Comparison of ENCODE assay signal across 8 cellular contexts in genomic region chr22:50030315-50031188, GRCh38. TPM values are rescaled to one million over a fixed set of nuclear protein-coding genes. Genes with fewer than 3 reads are reported as not detected.
DNase-seq lines count a peak whose midpoint lies in the region; ATAC-seq and TF ChIP-seq lines count a peak whose summit lies in the region.

No MANE protein-coding gene starts in this region.

- H3K9me3 ChIP-seq in lung (ENCODE audit: control insufficient read depth in 2 of 2, insufficient read depth in 1 of 2, low read length in 1 of 2): peaks cover 0 to 6% of the 10 kb centered on the region in 2 donors

- no peak overlapping the region for H3K27ac Mint-ChIP-seq in HFFc6
- H3K27ac Mint-ChIP-seq in activated CD8-positive, alpha-beta T cell treated with anti-CD3 and anti-CD28 coated beads, Interleukin-2, amount 10 ng/mL, durations not matched to agents 7 days and 5 days: no peak overlapping the region

- H3K36me3 ChIP-seq in lung (ENCODE audit: control insufficient read depth in 2 of 2, insufficient read depth in 2 of 2, low read length in 2 of 2): no peaks in the 10 kb centered on the region

- no peaks in the 10 kb centered on the region for H3K27me3 ChIP-seq in lung (ENCODE audit: control insufficient read depth, insufficient read depth)

- 23 to 28% methylated on average over 40 to 51 of the region's 51 CpGs for WGBS in lung, 2 donors

- POLR2A ChIA-PET in activated CD8-positive, alpha-beta T cell treated with anti-CD3 and anti-CD28 coated beads, Interleukin-2, amount 10 ng/mL, durations not matched to agents 7 days and 5 days (lab: Charles Lee): interaction anchor here (0.6 to 1.1 kb wide), 3 partner anchors 68 to 204 kb away, joined by 3 to 4 read pairs (median 3); no protein-coding TSS in a partner anchor

- H3K4me3 Mint-ChIP-seq in HFFc6: no peak overlapping the region
- no peak overlapping the region for H3K4me3 Mint-ChIP-seq in activated CD8-positive, alpha-beta T cell treated with anti-CD3 and anti-CD28 coated beads, Interleukin-2, amount 10 ng/mL, durations not matched to agents 7 days and 5 days

- DNase-seq in COLO668 (lab: John Stamatoyannopoulos, UW; ENCODE audit: unreplicated experiment): peak; percentile 89
- peak; percentile 45 for DNase-seq in HFFc6
- DNase-seq in NCI-H69 (lab: John Stamatoyannopoulos, UW): peak; percentile 87
- peak; percentile 86 for DNase-seq in activated CD8-positive, alpha-beta T cell treated with anti-CD3 and anti-CD28 coated beads, Interleukin-2, amount 10 ng/mL, durations not matched to agents 7 days and 5 days
- peak; percentile 69 for DNase-seq in effector CD8-positive, alpha-beta T cell (lab: John Stamatoyannopoulos, UW)
- peak; percentile 71 for DNase-seq in lung (ENCODE audit: low spot score)
- peak; percentile 68 for DNase-seq in stimulated activated CD8-positive, alpha-beta memory T cell treated with anti-CD3 and anti-CD28 coated beads, Interleukin-12 subunit alpha, Interleukin-12 subunit beta, amount 100 ng/mL, for 4 hours (ENCODE audit: low read depth)

- no peaks in the 10 kb centered on the region for H3K4me1 ChIP-seq in lung (ENCODE audit: control insufficient read depth in 2 of 2, insufficient read depth in 2 of 2, low read length in 2 of 2)

- CTCF ChIA-PET in activated CD8-positive, alpha-beta T cell treated with anti-CD3 and anti-CD28 coated beads, Interleukin-2, amount 10 ng/mL, durations not matched to agents 7 days and 5 days (lab: Charles Lee): interaction anchor here (0.5 to 3.8 kb wide), 37 partner anchors 11 to 268 kb away, joined by 3 to 90 read pairs (median 4); partner anchors contain the start of genes ALG12, CRELD2, IL17REL and MLC1

- no peaks in the 10 kb centered on the region for H3K36me3 Mint-ChIP-seq in HFFc6 (ENCODE audit: low read depth)
- H3K36me3 Mint-ChIP-seq in activated CD8-positive, alpha-beta T cell treated with anti-CD3 and anti-CD28 coated beads, Interleukin-2, amount 10 ng/mL, durations not matched to agents 7 days and 5 days (ENCODE audit: low read depth): no peaks in the 10 kb centered on the region

- no peaks in the 10 kb centered on the region for H3K4me1 Mint-ChIP-seq in HFFc6 (ENCODE audit: low read depth)
- H3K4me1 Mint-ChIP-seq in activated CD8-positive, alpha-beta T cell treated with anti-CD3 and anti-CD28 coated beads, Interleukin-2, amount 10 ng/mL, durations not matched to agents 7 days and 5 days (ENCODE audit: low read depth): peaks cover 4% of the 10 kb centered on the region

- H3K4me3 ChIP-seq in lung: no peak overlapping the region

- peaks cover 7% of the 10 kb centered on the region for H3K27me3 Mint-ChIP-seq in HFFc6 (ENCODE audit: insufficient read depth)
- no peaks in the 10 kb centered on the region for H3K27me3 Mint-ChIP-seq in activated CD8-positive, alpha-beta T cell treated with anti-CD3 and anti-CD28 coated beads, Interleukin-2, amount 10 ng/mL, durations not matched to agents 7 days and 5 days (ENCODE audit: low read depth)

- H3K9me3 Mint-ChIP-seq in HFFc6: no peaks in the 10 kb centered on the region
- no peaks in the 10 kb centered on the region for H3K9me3 Mint-ChIP-seq in activated CD8-positive, alpha-beta T cell treated with anti-CD3 and anti-CD28 coated beads, Interleukin-2, amount 10 ng/mL, durations not matched to agents 7 days and 5 days (ENCODE audit: insufficient read depth)

- ATAC-seq in activated CD8-positive, alpha-beta T cell treated with anti-CD3 and anti-CD28 coated beads, Interleukin-2, amount 10 ng/mL, durations not matched to agents 7 days and 5 days: peak; percentile 97
- ATAC-seq in lung (ENCODE audit: insufficient read depth, low FRiP score) (peak; percentile 85), HG02763 (IDR thresholded peaks at IDR 0.05; ENCODE audit: unreplicated experiment) (no peak)

- no peak overlapping the region for H3K27ac ChIP-seq in lung (ENCODE audit: low read depth in 1 of 2, low read length in 1 of 2)

- peak; percentile 86 for TF ChIP-seq CTCF in HFFc6 (IDR thresholded peaks at IDR 0.05)
- TF ChIP-seq CTCF in lung (IDR thresholded peaks at IDR 0.05; ENCODE audit: control extremely low read depth, extremely low read depth): peak; percentile 96

RNA-seq across cellular contexts. Expression of gene IL17REL, which starts 18.0 kb away (rescaled TPM):
- not detected for total RNA-seq in HFFc6 (2021; fragmentation: NEBNext Ultra II Directional; extraction: Animal tissue kit (Norgen Biotek cat#: 25700))
- not detected for total RNA-seq in activated CD8-positive, alpha-beta T cell treated with anti-CD3 and anti-CD28 coated beads, Interleukin-2, amount 10 ng/mL, durations not matched to agents 7 days and 5 days
- total RNA-seq in lung: under 1 TPM in 1 of 2 donors, not detected in 1; 0.51 TPM
- under 1 TPM; 0.02 to 0.19 TPM for polyA plus RNA-seq in lung

RNA-seq across cellular contexts. Expression of gene TTLL8, which starts 27.5 kb away (rescaled TPM):
- not detected for total RNA-seq in HFFc6 (2021; fragmentation: NEBNext Ultra II Directional; extraction: Animal tissue kit (Norgen Biotek cat#: 25700))
- not detected for total RNA-seq in activated CD8-positive, alpha-beta T cell treated with anti-CD3 and anti-CD28 coated beads, Interleukin-2, amount 10 ng/mL, durations not matched to agents 7 days and 5 days
- total RNA-seq in lung: not detected
- polyA plus RNA-seq in lung: not detected

RNA-seq across cellular contexts. Expression of gene MLC1, which starts 54.7 kb away (rescaled TPM):
- not detected for total RNA-seq in HFFc6 (2021; fragmentation: NEBNext Ultra II Directional; extraction: Animal tissue kit (Norgen Biotek cat#: 25700))
- total RNA-seq in activated CD8-positive, alpha-beta T cell treated with anti-CD3 and anti-CD28 coated beads, Interleukin-2, amount 10 ng/mL, durations not matched to agents 7 days and 5 days: 1 to 10 TPM; 8.3 to 9.4 TPM
- total RNA-seq in lung: 1 to 10 TPM in 1 of 2 donors, under 1 TPM in 1; 0.86 to 2.6 TPM
- polyA plus RNA-seq in lung: under 1 TPM; 0.65 to 0.68 TPM

RNA-seq across cellular contexts. Expression of gene MOV10L1, which starts 59.3 kb away (rescaled TPM):
- total RNA-seq in HFFc6 (2021; fragmentation: NEBNext Ultra II Directional; extraction: Animal tissue kit (Norgen Biotek cat#: 25700)): 1 to 10 TPM in 1 of 6 experiments, under 1 TPM in 5; 0.09 to 1.3 (median 0.26) TPM
- not detected for total RNA-seq in activated CD8-positive, alpha-beta T cell treated with anti-CD3 and anti-CD28 coated beads, Interleukin-2, amount 10 ng/mL, durations not matched to agents 7 days and 5 days
- 10 to 100 TPM in 1 of 2 donors, under 1 TPM in 1; 0.34 to 11.9 TPM for total RNA-seq in lung
- polyA plus RNA-seq in lung: under 1 TPM; 0.27 to 0.53 TPM
